In the genomic region with DNA sequence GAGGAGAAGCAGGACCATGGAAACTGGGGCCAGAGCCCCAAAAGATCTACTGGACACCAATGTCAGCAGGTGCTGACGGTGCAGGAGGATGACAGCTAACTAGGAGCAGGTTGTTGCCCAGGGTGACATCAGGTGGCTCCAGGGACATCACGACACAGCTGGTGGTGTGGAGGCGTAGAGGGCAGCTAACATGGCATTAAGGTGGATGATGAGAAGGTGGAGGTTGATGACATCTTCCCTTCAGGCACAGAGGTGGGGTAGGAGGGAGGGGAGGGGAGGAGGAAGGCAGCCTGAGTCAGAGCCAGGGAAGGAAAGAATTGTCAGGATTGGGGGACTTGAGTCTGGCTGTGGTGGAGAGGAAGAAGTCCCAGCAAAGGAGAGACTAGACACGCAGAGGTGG, we compare ENCODE assay signal across 19 cellular contexts. TPM values are rescaled to one million over a fixed set of nuclear protein-coding genes. Genes with fewer than 3 reads are reported as not detected.
DNase-seq lines count a peak whose midpoint lies in the region; FAIRE-seq and TF ChIP-seq lines count a peak whose summit lies in the region.
"Had no signal": no experiment of that assay in that cellular context is flagged by ENCODE, and none has a peak within 500 bp of the region (broad histone marks: within the 10 kb centered on the region; RNA-seq: fewer than 3 reads in every experiment).

No MANE protein-coding gene starts in this region.

- no peak for TF ChIP-seq POLR2A in GM12891 (IDR thresholded peaks at IDR 0.05; ENCODE audit: low read depth, low read length)

- no peak overlapping the region for H2BK120ac ChIP-seq in neuronal stem cell (ENCODE audit: low read depth, low read length)

- WGBS in neuronal stem cell (ENCODE audit: extremely low coverage in 2 of 2, insufficient read length in 2 of 2, insufficient replicate concordance in 1 of 2), 2 donors: no CpG with 5 or more reads among the region's 4 CpGs

- H3F3A ChIP-seq in neural progenitor cell (ENCODE audit: low read depth): no peaks in the 10 kb centered on the region

- no peak overlapping the region for H3K18ac ChIP-seq in neuronal stem cell (ENCODE audit: low read length)

- no peaks in the 10 kb centered on the region for H3K4me1 ChIP-seq in HEK293 (ENCODE audit: control insufficient read depth, insufficient read depth, low read length)
- H3K4me1 ChIP-seq in neural progenitor cell: peaks cover 15% of the 10 kb centered on the region
- peaks cover 3 to 12% of the 10 kb centered on the region in 2 donors for H3K4me1 ChIP-seq in neuronal stem cell (ENCODE audit: control insufficient read depth in 2 of 2, insufficient read depth in 1 of 2, low read depth in 1 of 2, low read length in 2 of 2)
- H3K4me1 ChIP-seq: Caco-2, HAP-1 had no signal

- peaks cover 2% of the 10 kb centered on the region for H3K79me1 ChIP-seq in neuronal stem cell (ENCODE audit: low read depth, low read length)

- H3K27ac ChIP-seq in HEK293 (ENCODE audit: extremely low read depth, low read depth, low read length) (no peak overlapping the region), neural progenitor cell (no peak overlapping the region), neuronal stem cell (replicated peaks; ENCODE audit: low read length) (no peak overlapping the region)

- no peak overlapping the region for H2AK5ac ChIP-seq in neuronal stem cell (ENCODE audit: low read depth, low read length)

- H4K8ac ChIP-seq in neuronal stem cell (ENCODE audit: low read depth, low read length): no peak overlapping the region

- H3K4me2 ChIP-seq in neural progenitor cell (no peak overlapping the region), neuronal stem cell (ENCODE audit: insufficient read depth, low read length, poor library complexity, severe bottlenecking) (no peak overlapping the region)
- H3K4me2 ChIP-seq: GM23338 had no signal

- H3K27ac Mint-ChIP-seq in neural progenitor cell: peak overlapping the region; percentile 39
- H3K27ac Mint-ChIP-seq: CD8-positive, alpha-beta T cell; GM23338 had no signal

- peaks cover 80% of the 10 kb centered on the region for H3K27me3 ChIP-seq in neural progenitor cell
- peaks cover 0 to 39% (median 0%) of the 10 kb centered on the region in 3 experiments for H3K27me3 ChIP-seq in neuronal stem cell (ENCODE audit: control insufficient read depth in 3 of 3, insufficient read depth in 3 of 3, low read depth in 1 of 3, low read length in 3 of 3)

- no peaks in the 10 kb centered on the region for H3K9me3 Mint-ChIP-seq in neural progenitor cell
- H3K9me3 Mint-ChIP-seq: CD8-positive, alpha-beta T cell; GM23338 had no signal

- no peak overlapping the region for H3K23ac ChIP-seq in neuronal stem cell (ENCODE audit: low read depth, low read length, poor library complexity)

- peaks cover 15% of the 10 kb centered on the region for H3K79me2 ChIP-seq in neural progenitor cell (ENCODE audit: low read depth)

- peak; percentile 34 for DNase-seq in ecto neural progenitor cell (ENCODE audit: low spot score)
- DNase-seq in neural progenitor cell (ENCODE audit: low spot score): no peak
- no peak for DNase-seq in NCI-H1105 treated with DMSO at 0.1 percent for 48 hours (lab: John Stamatoyannopoulos, UW)
- DNase-seq in neuronal stem cell (ENCODE audit: low spot score): no peak
- no peak for DNase-seq in GM12891 (ENCODE audit: insufficient read length, low spot score)
- DNase-seq: C1 segment of cervical spinal cord; Caco-2; CD8-positive, alpha-beta T cell; DMS 273 treated with DMSO at 0.1 percent for 48 hours; DMS79; EL; GDM1 had no signal

- H3K4me3 ChIP-seq in HEK293 (ENCODE audit: low read depth, low read length) (no peak overlapping the region), neural progenitor cell (no peak overlapping the region), neuronal stem cell (ENCODE audit: low read length in 2 of 2) (no peak overlapping the region)
- H3K4me3 ChIP-seq: GM12878, GM23338, HAP-1 had no signal

- CTCF ChIA-PET in HEK293 (lab: Yijun Ruan, JAX): interaction anchor here (1.0 to 4.0 kb wide), 5 partner anchors 7 to 710 kb away, joined by 3 to 47 read pairs (median 5); no protein-coding TSS in a partner anchor

- H3K9me3 ChIP-seq in HEK293 (ENCODE audit: control insufficient read depth, insufficient read depth, low read depth, low read length) (no peaks in the 10 kb centered on the region), neural progenitor cell (ENCODE audit: low read depth) (no peaks in the 10 kb centered on the region), neuronal stem cell (replicated peaks in 1 of 2; ENCODE audit: control insufficient read depth in 2 of 2, insufficient read depth in 1 of 2, low read depth in 1 of 2, low read length in 2 of 2) (no peaks in the 10 kb centered on the region)
- H3K9me3 ChIP-seq: Caco-2, HAP-1 had no signal

- H2AFZ ChIP-seq in neural progenitor cell (replicated peaks): no peak overlapping the region
- H2AFZ ChIP-seq in neuronal stem cell (ENCODE audit: low read length): no peak overlapping the region
- H2AFZ ChIP-seq: GM23338 had no signal

- peaks cover 28% of the 10 kb centered on the region for H3K27me3 Mint-ChIP-seq in neural progenitor cell (ENCODE audit: insufficient read depth, low read depth)

- POLR2A ChIA-PET in HEK293 (lab: Yijun Ruan, JAX): interaction anchor here (0.7 kb wide), 1 partner anchor 252 kb away, joined by 3 read pairs; no protein-coding TSS in a partner anchor

- H2BK12ac ChIP-seq in neuronal stem cell (ENCODE audit: low read length): no peak overlapping the region

- H3K14ac ChIP-seq in neuronal stem cell (ENCODE audit: low read length): no peak overlapping the region

- no peaks in the 10 kb centered on the region for H3K36me3 Mint-ChIP-seq in neural progenitor cell
- H3K36me3 Mint-ChIP-seq: CD8-positive, alpha-beta T cell had no signal

- H2BK5ac ChIP-seq in neuronal stem cell (ENCODE audit: low read length): no peak overlapping the region

- H4K20me1 ChIP-seq in neural progenitor cell (ENCODE audit: low read depth): no peaks in the 10 kb centered on the region

- H3K9ac ChIP-seq in neural progenitor cell (no peak overlapping the region), neuronal stem cell (ENCODE audit: low read depth, low read length, poor library complexity) (no peak overlapping the region)

- TF ChIP-seq CTCF in HEK293 (tag by site-specific recombination; IDR thresholded peaks at IDR 0.05) (no peak), neural progenitor cell (IDR thresholded peaks at IDR 0.05) (no peak)

- FAIRE-seq in GM12891 (lab: Jason Lieb, UNC): no peak
- FAIRE-seq: GM12878, GM18507, H54 had no signal

- no peak overlapping the region for H4K91ac ChIP-seq in neuronal stem cell (ENCODE audit: low read depth, low read length, poor library complexity)

- H3K4me1 Mint-ChIP-seq in neural progenitor cell: peaks cover 16% of the 10 kb centered on the region

- H3K4me3 Mint-ChIP-seq in neural progenitor cell: peak overlapping the region; percentile 34
- H3K4me3 Mint-ChIP-seq: CD8-positive, alpha-beta T cell; GM23338 had no signal

- no peak overlapping the region for H3K4ac ChIP-seq in neuronal stem cell (ENCODE audit: low read length)

- H2BK15ac ChIP-seq in neuronal stem cell (ENCODE audit: low read length): no peak overlapping the region

- no peaks in the 10 kb centered on the region for H3K36me3 ChIP-seq in HEK293 (ENCODE audit: control insufficient read depth in 2 of 2, insufficient read depth in 1 of 2, low read length in 2 of 2)
- H3K36me3 ChIP-seq in neural progenitor cell: no peaks in the 10 kb centered on the region
- no peaks in the 10 kb centered on the region for H3K36me3 ChIP-seq in neuronal stem cell (replicated peaks in 1 of 2; ENCODE audit: control insufficient read depth in 2 of 2, insufficient read depth in 2 of 2, low read length in 2 of 2)
- H3K36me3 ChIP-seq: HAP-1 had no signal

TF ChIP-seq in HEK293, 187 proteins besides CTCF, POLR2A, EP300 and RAD21:
- peak; percentile 62; the same call in 1 of the 2 replicates for TF ChIP-seq EGR2 (tag by site-specific recombination; IDR thresholded peaks at IDR 0.05; ENCODE audit: low read depth)
- TF ChIP-seq KLF1 (tag by site-specific recombination; IDR thresholded peaks at IDR 0.05): no peak
- TF ChIP-seq ZFHX2 (tag by site-specific recombination; conservative IDR thresholded peaks at IDR 0.05): peak; percentile 46

TF ChIP-seq in GM12891, 5 proteins besides CTCF, POLR2A, EP300 and RAD21:
- no peak for TF ChIP-seq SPI1 (IDR thresholded peaks at IDR 0.05; ENCODE audit: low read depth, low read length)
- TF ChIP-seq POU2F2 (IDR thresholded peaks at IDR 0.05; ENCODE audit: low read depth, low read length): no peak
- TF ChIP-seq PAX5 (IDR thresholded peaks at IDR 0.05; ENCODE audit: insufficient read depth, low read length, severe bottlenecking): no peak
- no peak for TF ChIP-seq TAF1 (IDR thresholded peaks at IDR 0.05; ENCODE audit: low read depth, low read length)
- no peak for TF ChIP-seq POLR2AphosphoS5 (IDR thresholded peaks at IDR 0.05; ENCODE audit: low read depth, low read length)

RNA-seq across cellular contexts. Expression of a gene that starts 1.5 kb away (rescaled TPM):
- 8.8 and 9.1 TPM in 2 replicates for total RNA-seq in neural progenitor cell (ENCODE audit: low replicate concordance)
- polyA plus RNA-seq in neuronal stem cell (2013, experiment 1 of 2): 8.8 TPM
- polyA plus RNA-seq in neuronal stem cell (2013, experiment 2 of 2): 9.0 TPM
- 1.8 TPM for polyA plus RNA-seq in GM12891 (2012; ENCODE audit: low read depth, missing spikeins)
- total RNA-seq: A172; CD8-positive, alpha-beta T cell had no signal
